1 cellular context compared by ENCODE assay signal in the genomic region with DNA sequence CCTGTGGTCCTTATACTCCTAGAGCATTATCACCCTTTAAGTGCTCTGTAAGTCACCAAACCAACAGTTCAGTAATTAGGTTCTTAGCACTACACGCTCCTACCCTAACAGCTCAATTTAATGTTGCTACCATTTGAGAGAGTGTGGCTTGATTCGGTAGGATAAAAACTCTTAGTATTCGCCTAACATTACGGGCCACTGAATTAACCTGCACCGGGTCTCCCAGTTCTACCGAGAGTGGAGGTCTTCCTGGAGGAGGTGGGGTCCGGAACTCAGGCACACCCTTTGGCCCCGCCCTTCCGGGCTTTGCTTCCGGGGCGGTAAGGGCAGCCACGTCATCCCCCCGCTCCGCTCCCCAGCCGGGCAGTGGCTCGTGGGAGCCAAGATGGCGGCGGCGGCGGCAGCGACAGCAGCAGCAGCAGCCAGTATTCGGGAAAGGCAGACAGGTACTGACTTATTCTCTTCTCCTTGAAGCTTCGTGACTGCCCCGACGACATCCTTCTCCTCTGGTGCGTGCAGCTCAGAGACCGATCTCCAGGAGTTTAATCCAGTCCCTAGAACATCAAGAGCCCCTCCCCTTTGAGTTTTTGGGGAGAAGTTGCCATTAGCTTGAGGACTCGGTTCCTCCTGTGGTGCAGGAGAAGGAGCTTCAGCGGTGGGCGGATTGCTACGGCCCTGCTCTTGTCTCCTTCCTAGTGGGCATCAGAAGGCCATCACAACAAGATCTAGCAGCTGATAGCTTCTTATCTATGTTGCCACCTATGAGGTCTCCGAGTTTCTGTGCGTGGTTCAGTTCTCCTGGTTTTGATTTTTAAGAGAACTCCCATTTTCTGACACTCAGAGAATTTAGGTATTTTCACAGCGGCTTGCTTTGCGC.
TF ChIP-seq lines count a peak whose summit lies in the region.

A gene with protein sequence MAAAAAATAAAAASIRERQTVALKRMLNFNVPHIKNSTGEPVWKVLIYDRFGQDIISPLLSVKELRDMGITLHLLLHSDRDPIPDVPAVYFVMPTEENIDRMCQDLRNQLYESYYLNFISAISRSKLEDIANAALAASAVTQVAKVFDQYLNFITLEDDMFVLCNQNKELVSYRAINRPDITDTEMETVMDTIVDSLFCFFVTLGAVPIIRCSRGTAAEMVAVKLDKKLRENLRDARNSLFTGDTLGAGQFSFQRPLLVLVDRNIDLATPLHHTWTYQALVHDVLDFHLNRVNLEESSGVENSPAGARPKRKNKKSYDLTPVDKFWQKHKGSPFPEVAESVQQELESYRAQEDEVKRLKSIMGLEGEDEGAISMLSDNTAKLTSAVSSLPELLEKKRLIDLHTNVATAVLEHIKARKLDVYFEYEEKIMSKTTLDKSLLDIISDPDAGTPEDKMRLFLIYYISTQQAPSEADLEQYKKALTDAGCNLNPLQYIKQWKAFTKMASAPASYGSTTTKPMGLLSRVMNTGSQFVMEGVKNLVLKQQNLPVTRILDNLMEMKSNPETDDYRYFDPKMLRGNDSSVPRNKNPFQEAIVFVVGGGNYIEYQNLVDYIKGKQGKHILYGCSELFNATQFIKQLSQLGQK (plus strand): TSS at position 366 of the 877 bp plus-strand sequence. CDS start 20 bp downstream, at position 386.

TF ChIP-seq in K562, 482 proteins besides CTCF, POLR2A, EP300 and RAD21 (continued from another document and continues in another):
- TF ChIP-seq, protein P1, sequence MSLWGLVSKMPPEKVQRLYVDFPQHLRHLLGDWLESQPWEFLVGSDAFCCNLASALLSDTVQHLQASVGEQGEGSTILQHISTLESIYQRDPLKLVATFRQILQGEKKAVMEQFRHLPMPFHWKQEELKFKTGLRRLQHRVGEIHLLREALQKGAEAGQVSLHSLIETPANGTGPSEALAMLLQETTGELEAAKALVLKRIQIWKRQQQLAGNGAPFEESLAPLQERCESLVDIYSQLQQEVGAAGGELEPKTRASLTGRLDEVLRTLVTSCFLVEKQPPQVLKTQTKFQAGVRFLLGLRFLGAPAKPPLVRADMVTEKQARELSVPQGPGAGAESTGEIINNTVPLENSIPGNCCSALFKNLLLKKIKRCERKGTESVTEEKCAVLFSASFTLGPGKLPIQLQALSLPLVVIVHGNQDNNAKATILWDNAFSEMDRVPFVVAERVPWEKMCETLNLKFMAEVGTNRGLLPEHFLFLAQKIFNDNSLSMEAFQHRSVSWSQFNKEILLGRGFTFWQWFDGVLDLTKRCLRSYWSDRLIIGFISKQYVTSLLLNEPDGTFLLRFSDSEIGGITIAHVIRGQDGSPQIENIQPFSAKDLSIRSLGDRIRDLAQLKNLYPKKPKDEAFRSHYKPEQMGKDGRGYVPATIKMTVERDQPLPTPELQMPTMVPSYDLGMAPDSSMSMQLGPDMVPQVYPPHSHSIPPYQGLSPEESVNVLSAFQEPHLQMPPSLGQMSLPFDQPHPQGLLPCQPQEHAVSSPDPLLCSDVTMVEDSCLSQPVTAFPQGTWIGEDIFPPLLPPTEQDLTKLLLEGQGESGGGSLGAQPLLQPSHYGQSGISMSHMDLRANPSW (CRISPR knock-in tag; IDR thresholded peaks at IDR 0.05), result no peak
- TF ChIP-seq, protein P2, sequence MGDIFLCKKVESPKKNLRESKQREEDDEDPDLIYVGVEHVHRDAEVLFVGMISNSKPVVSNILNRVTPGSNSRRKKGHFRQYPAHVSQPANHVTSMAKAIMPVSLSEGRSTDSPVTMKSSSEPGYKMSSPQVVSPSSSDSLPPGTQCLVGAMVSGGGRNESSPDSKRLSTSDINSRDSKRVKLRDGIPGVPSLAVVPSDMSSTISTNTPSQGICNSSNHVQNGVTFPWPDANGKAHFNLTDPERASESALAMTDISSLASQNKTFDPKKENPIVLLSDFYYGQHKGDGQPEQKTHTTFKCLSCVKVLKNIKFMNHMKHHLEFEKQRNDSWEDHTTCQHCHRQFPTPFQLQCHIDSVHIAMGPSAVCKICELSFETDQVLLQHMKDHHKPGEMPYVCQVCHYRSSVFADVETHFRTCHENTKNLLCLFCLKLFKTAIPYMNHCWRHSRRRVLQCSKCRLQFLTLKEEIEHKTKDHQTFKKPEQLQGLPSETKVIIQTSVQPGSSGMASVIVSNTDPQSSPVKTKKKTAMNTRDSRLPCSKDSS (IDR thresholded peaks at IDR 0.05; ENCODE audit: low read depth, partially characterized antibody), result no peak
- TF ChIP-seq, protein P3, sequence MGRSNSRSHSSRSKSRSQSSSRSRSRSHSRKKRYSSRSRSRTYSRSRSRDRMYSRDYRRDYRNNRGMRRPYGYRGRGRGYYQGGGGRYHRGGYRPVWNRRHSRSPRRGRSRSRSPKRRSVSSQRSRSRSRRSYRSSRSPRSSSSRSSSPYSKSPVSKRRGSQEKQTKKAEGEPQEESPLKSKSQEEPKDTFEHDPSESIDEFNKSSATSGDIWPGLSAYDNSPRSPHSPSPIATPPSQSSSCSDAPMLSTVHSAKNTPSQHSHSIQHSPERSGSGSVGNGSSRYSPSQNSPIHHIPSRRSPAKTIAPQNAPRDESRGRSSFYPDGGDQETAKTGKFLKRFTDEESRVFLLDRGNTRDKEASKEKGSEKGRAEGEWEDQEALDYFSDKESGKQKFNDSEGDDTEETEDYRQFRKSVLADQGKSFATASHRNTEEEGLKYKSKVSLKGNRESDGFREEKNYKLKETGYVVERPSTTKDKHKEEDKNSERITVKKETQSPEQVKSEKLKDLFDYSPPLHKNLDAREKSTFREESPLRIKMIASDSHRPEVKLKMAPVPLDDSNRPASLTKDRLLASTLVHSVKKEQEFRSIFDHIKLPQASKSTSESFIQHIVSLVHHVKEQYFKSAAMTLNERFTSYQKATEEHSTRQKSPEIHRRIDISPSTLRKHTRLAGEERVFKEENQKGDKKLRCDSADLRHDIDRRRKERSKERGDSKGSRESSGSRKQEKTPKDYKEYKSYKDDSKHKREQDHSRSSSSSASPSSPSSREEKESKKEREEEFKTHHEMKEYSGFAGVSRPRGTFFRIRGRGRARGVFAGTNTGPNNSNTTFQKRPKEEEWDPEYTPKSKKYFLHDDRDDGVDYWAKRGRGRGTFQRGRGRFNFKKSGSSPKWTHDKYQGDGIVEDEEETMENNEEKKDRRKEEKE (IDR thresholded peaks at IDR 0.05; ENCODE audit: borderline replicate concordance in 1 of 2, control insufficient read depth in 1 of 2, low read depth in 2 of 2, low read length in 1 of 2), result no peak
- TF ChIP-seq PHB (CRISPR knock-in tag; IDR thresholded peaks at IDR 0.05) (no peak), FOXM1 (IDR thresholded peaks at IDR 0.05; ENCODE audit: low read depth) (no peak), FOXM1 (CRISPR knock-in tag; IDR thresholded peaks at IDR 0.05; ENCODE audit: low read depth) (no peak), HMG20A (CRISPR knock-in tag; conservative IDR thresholded peaks at IDR 0.05) (no peak), ZNF224 (CRISPR knock-in tag; IDR thresholded peaks at IDR 0.05) (no peak), PTTG1 (tag; IDR thresholded peaks at IDR 0.05; ENCODE audit: low read depth) (no peak), HMGN3 (IDR thresholded peaks at IDR 0.05; ENCODE audit: borderline replicate concordance, extremely low read depth, insufficient read length, low read depth, low read length) (peak; percentile 59), STAT5B (CRISPR knock-in tag; IDR thresholded peaks at IDR 0.05) (no peak), TEAD1 (CRISPR knock-in tag; IDR thresholded peaks at IDR 0.05) (no peak), FOXK2 (conservative IDR thresholded peaks at IDR 0.05 in 1 of 2, IDR thresholded peaks at IDR 0.05 in 1 of 2; ENCODE audit: low read depth in 2 of 2) (no peak), HDAC6 (IDR thresholded peaks at IDR 0.05; ENCODE audit: low read depth, low read length) (no peak), MBD2 (IDR thresholded peaks at IDR 0.05; ENCODE audit: borderline replicate concordance, low read depth) (peak; percentile 76), ZNF253 (CRISPR knock-in tag; conservative IDR thresholded peaks at IDR 0.05) (no peak), SIRT6 (IDR thresholded peaks at IDR 0.05; ENCODE audit: low read depth, low read length) (no peak), CCAR2 (IDR thresholded peaks at IDR 0.05; ENCODE audit: low read depth, low read length) (no peak), NFE2L1 (tag; IDR thresholded peaks at IDR 0.05; ENCODE audit: borderline replicate concordance, low read depth) (no peak), ETS2 (tag; IDR thresholded peaks at IDR 0.05; ENCODE audit: borderline replicate concordance, poor library complexity, severe bottlenecking) (no peak), GTF2F1 (IDR thresholded peaks at IDR 0.05; ENCODE audit: low read depth, low read length) (no peak), BMI1 (IDR thresholded peaks at IDR 0.05; ENCODE audit: low read length) (no peak), ZNF212 (CRISPR knock-in tag; IDR thresholded peaks at IDR 0.05) (no peak), MECOM (CRISPR knock-in tag; IDR thresholded peaks at IDR 0.05) (no peak), RFX7 (CRISPR knock-in tag; IDR thresholded peaks at IDR 0.05) (no peak), TAL1 (IDR thresholded peaks at IDR 0.05) (no peak), ERF (CRISPR knock-in tag; IDR thresholded peaks at IDR 0.05) (0 out of 2 replicates have a peak, but pooled peaks have one; percentile 58), HMG20B (CRISPR knock-in tag; IDR thresholded peaks at IDR 0.05) (no peak), RFX1 (IDR thresholded peaks at IDR 0.05) (no peak), PCBP2 (IDR thresholded peaks at IDR 0.05; ENCODE audit: low read depth, low read length, poor library complexity, severe bottlenecking) (no peak), CBX3 (IDR thresholded peaks at IDR 0.05; ENCODE audit: borderline replicate concordance in 1 of 2, low read length in 2 of 2) (no peak), DDX20 (tag; IDR thresholded peaks at IDR 0.05; ENCODE audit: low read depth) (no peak), CBFA2T3 (IDR thresholded peaks at IDR 0.05) (no peak), POLR2AphosphoS5 (IDR thresholded peaks at IDR 0.05; ENCODE audit: control insufficient read depth, insufficient read depth, low read depth, low read length) (peak; percentile 92)
- TF ChIP-seq, protein P4, sequence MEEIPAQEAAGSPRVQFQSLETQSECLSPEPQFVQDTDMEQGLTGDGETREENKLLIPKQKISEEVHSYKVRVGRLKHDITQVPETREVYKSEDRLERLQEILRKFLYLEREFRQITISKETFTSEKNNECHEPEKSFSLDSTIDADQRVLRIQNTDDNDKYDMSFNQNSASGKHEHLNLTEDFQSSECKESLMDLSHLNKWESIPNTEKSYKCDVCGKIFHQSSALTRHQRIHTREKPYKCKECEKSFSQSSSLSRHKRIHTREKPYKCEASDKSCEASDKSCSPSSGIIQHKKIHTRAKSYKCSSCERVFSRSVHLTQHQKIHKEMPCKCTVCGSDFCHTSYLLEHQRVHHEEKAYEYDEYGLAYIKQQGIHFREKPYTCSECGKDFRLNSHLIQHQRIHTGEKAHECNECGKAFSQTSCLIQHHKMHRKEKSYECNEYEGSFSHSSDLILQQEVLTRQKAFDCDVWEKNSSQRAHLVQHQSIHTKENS (CRISPR knock-in tag; IDR thresholded peaks at IDR 0.05), result no peak
- TF ChIP-seq, protein P5, sequence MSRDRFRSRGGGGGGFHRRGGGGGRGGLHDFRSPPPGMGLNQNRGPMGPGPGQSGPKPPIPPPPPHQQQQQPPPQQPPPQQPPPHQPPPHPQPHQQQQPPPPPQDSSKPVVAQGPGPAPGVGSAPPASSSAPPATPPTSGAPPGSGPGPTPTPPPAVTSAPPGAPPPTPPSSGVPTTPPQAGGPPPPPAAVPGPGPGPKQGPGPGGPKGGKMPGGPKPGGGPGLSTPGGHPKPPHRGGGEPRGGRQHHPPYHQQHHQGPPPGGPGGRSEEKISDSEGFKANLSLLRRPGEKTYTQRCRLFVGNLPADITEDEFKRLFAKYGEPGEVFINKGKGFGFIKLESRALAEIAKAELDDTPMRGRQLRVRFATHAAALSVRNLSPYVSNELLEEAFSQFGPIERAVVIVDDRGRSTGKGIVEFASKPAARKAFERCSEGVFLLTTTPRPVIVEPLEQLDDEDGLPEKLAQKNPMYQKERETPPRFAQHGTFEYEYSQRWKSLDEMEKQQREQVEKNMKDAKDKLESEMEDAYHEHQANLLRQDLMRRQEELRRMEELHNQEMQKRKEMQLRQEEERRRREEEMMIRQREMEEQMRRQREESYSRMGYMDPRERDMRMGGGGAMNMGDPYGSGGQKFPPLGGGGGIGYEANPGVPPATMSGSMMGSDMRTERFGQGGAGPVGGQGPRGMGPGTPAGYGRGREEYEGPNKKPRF (IDR thresholded peaks at IDR 0.05; ENCODE audit: low read depth, low read length), result no peak
- TF ChIP-seq, protein P6, sequence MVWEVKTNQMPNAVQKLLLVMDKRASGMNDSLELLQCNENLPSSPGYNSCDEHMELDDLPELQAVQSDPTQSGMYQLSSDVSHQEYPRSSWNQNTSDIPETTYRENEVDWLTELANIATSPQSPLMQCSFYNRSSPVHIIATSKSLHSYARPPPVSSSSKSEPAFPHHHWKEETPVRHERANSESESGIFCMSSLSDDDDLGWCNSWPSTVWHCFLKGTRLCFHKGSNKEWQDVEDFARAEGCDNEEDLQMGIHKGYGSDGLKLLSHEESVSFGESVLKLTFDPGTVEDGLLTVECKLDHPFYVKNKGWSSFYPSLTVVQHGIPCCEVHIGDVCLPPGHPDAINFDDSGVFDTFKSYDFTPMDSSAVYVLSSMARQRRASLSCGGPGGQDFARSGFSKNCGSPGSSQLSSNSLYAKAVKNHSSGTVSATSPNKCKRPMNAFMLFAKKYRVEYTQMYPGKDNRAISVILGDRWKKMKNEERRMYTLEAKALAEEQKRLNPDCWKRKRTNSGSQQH (CRISPR knock-in tag; IDR thresholded peaks at IDR 0.05), result no peak
- TF ChIP-seq, protein P7, sequence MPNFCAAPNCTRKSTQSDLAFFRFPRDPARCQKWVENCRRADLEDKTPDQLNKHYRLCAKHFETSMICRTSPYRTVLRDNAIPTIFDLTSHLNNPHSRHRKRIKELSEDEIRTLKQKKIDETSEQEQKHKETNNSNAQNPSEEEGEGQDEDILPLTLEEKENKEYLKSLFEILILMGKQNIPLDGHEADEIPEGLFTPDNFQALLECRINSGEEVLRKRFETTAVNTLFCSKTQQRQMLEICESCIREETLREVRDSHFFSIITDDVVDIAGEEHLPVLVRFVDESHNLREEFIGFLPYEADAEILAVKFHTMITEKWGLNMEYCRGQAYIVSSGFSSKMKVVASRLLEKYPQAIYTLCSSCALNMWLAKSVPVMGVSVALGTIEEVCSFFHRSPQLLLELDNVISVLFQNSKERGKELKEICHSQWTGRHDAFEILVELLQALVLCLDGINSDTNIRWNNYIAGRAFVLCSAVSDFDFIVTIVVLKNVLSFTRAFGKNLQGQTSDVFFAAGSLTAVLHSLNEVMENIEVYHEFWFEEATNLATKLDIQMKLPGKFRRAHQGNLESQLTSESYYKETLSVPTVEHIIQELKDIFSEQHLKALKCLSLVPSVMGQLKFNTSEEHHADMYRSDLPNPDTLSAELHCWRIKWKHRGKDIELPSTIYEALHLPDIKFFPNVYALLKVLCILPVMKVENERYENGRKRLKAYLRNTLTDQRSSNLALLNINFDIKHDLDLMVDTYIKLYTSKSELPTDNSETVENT (CRISPR knock-in tag; IDR thresholded peaks at IDR 0.05), result 0 out of 2 replicates have a peak, but pooled peaks have one; percentile 47
- TF ChIP-seq, protein P8, sequence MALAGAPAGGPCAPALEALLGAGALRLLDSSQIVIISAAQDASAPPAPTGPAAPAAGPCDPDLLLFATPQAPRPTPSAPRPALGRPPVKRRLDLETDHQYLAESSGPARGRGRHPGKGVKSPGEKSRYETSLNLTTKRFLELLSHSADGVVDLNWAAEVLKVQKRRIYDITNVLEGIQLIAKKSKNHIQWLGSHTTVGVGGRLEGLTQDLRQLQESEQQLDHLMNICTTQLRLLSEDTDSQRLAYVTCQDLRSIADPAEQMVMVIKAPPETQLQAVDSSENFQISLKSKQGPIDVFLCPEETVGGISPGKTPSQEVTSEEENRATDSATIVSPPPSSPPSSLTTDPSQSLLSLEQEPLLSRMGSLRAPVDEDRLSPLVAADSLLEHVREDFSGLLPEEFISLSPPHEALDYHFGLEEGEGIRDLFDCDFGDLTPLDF (CRISPR knock-in tag; IDR thresholded peaks at IDR 0.05), result no peak; the same call in 1 of the 2 replicates
